Comparison of ENCODE assay signal across 1 cellular context in the genomic region with DNA sequence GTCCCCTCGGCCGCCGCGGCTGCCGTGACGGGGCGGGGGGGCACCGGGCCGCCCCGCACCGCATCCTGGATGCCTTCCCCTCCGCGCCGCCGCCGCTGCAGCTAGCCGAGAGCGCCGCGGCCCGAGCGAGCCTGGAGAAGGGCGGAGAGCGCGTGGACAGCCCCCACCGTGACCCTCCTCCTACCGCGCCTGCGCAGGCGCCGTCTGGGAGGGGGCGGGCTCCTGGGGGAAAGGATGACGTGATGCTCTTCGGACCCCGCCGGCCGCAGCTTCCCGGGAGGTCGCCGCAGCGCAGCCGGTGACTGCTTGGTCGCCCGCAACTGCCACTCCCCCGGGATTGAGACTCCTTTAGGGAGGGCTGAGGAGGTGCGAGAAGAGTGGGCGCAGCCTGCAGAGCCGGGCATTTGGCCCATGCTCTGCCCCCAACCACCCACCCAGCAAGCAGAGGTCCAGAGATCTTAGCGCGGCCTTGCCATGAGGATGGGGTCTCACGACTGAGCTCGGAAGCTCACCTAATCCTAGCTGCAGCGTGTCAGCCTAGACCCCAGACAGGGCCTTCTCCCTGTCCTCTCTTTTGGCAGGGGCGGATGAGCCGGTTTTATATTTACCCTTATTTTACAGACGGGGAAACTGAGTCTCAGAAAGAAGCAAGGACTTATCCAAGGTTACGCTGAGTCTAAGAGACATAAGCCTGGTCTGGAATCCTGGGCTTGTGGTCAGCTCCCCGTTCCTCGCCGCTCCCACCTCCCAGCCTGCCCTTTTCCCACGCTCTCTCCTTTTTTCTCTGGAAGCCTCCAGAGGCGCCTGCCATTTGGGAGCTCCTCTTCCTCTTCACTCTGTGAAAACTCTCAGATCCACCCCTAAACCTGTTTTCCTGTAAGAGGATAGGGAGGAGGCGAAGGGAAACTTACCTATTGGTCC.
TF ChIP-seq lines count a peak whose summit lies in the region.

A gene (minus strand): TSS at position 140 of the 921 bp plus-strand sequence. CDS start 281 bp downstream, outside the sequence.

TF ChIP-seq in HepG2, 621 proteins besides CTCF, POLR2A, EP300 and RAD21 (continued from another document and continues in another):
- TF ChIP-seq, protein P1, sequence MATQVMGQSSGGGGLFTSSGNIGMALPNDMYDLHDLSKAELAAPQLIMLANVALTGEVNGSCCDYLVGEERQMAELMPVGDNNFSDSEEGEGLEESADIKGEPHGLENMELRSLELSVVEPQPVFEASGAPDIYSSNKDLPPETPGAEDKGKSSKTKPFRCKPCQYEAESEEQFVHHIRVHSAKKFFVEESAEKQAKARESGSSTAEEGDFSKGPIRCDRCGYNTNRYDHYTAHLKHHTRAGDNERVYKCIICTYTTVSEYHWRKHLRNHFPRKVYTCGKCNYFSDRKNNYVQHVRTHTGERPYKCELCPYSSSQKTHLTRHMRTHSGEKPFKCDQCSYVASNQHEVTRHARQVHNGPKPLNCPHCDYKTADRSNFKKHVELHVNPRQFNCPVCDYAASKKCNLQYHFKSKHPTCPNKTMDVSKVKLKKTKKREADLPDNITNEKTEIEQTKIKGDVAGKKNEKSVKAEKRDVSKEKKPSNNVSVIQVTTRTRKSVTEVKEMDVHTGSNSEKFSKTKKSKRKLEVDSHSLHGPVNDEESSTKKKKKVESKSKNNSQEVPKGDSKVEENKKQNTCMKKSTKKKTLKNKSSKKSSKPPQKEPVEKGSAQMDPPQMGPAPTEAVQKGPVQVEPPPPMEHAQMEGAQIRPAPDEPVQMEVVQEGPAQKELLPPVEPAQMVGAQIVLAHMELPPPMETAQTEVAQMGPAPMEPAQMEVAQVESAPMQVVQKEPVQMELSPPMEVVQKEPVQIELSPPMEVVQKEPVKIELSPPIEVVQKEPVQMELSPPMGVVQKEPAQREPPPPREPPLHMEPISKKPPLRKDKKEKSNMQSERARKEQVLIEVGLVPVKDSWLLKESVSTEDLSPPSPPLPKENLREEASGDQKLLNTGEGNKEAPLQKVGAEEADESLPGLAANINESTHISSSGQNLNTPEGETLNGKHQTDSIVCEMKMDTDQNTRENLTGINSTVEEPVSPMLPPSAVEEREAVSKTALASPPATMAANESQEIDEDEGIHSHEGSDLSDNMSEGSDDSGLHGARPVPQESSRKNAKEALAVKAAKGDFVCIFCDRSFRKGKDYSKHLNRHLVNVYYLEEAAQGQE (IDR thresholded peaks at IDR 0.05; ENCODE audit: borderline replicate concordance in 1 of 2, low read depth in 1 of 2, low read length in 2 of 2), result no peak; a peak in 1 of 4 replicates
- TF ChIP-seq DNMT1 (CRISPR knock-in tag; IDR thresholded peaks at IDR 0.05) (no peak), SOX13 (IDR thresholded peaks at IDR 0.05) (no peak), SOX13 (CRISPR knock-in tag; conservative IDR thresholded peaks at IDR 0.05 in 1 of 2, IDR thresholded peaks at IDR 0.05 in 1 of 2) (peak in 1 of 2 experiments; percentile 22; a peak in 1 of 4 replicates), ETV5 (CRISPR knock-in tag; IDR thresholded peaks at IDR 0.05; ENCODE audit: borderline replicate concordance) (no peak), MEF2D (CRISPR knock-in tag; IDR thresholded peaks at IDR 0.05) (peak; percentile 58; the same call in 1 of the 2 replicates), ZFP1 (CRISPR knock-in tag; IDR thresholded peaks at IDR 0.05) (no peak; the same call in 1 of the 2 replicates), WIZ (CRISPR knock-in tag; IDR thresholded peaks at IDR 0.05) (no peak), ZC3H13 (CRISPR knock-in tag; IDR thresholded peaks at IDR 0.05) (no peak), KLF16 (CRISPR knock-in tag; IDR thresholded peaks at IDR 0.05) (peak in 1 of 2 experiments; percentile 34; a peak in 2 of 4 replicates), ZKSCAN8 (CRISPR knock-in tag; IDR thresholded peaks at IDR 0.05; ENCODE audit: borderline replicate concordance) (no peak), CEBPG (CRISPR knock-in tag; IDR thresholded peaks at IDR 0.05) (no peak), ZNF607 (CRISPR knock-in tag; IDR thresholded peaks at IDR 0.05; ENCODE audit: borderline replicate concordance) (peak; percentile 36; the same call in 1 of the 2 replicates), SRSF9 (IDR thresholded peaks at IDR 0.05; ENCODE audit: borderline replicate concordance, insufficient read depth, low read depth, low read length, poor library complexity, severe bottlenecking) (no peak), HDAC2 (CRISPR knock-in tag; IDR thresholded peaks at IDR 0.05) (peak; percentile 35; the same call in 1 of the 2 replicates), ASH2L (IDR thresholded peaks at IDR 0.05; ENCODE audit: insufficient read length, low read depth, low read length) (peak; percentile 14), ARNTL (CRISPR knock-in tag; IDR thresholded peaks at IDR 0.05) (no peak), NFKBIZ (CRISPR knock-in tag; IDR thresholded peaks at IDR 0.05) (no peak), TAF15 (IDR thresholded peaks at IDR 0.05; ENCODE audit: low read depth, low read length, poor library complexity, severe bottlenecking) (peak; percentile 36), FIP1L1 (IDR thresholded peaks at IDR 0.05; ENCODE audit: borderline replicate concordance, insufficient read depth, low read depth, low read length) (no peak), GPN1 (CRISPR knock-in tag; IDR thresholded peaks at IDR 0.05; ENCODE audit: borderline replicate concordance) (no peak), SMAD1 (CRISPR knock-in tag; IDR thresholded peaks at IDR 0.05; ENCODE audit: borderline replicate concordance, low read depth) (0 out of 2 replicates have a peak, but pooled peaks have one; percentile 64)
- TF ChIP-seq, protein P2, sequence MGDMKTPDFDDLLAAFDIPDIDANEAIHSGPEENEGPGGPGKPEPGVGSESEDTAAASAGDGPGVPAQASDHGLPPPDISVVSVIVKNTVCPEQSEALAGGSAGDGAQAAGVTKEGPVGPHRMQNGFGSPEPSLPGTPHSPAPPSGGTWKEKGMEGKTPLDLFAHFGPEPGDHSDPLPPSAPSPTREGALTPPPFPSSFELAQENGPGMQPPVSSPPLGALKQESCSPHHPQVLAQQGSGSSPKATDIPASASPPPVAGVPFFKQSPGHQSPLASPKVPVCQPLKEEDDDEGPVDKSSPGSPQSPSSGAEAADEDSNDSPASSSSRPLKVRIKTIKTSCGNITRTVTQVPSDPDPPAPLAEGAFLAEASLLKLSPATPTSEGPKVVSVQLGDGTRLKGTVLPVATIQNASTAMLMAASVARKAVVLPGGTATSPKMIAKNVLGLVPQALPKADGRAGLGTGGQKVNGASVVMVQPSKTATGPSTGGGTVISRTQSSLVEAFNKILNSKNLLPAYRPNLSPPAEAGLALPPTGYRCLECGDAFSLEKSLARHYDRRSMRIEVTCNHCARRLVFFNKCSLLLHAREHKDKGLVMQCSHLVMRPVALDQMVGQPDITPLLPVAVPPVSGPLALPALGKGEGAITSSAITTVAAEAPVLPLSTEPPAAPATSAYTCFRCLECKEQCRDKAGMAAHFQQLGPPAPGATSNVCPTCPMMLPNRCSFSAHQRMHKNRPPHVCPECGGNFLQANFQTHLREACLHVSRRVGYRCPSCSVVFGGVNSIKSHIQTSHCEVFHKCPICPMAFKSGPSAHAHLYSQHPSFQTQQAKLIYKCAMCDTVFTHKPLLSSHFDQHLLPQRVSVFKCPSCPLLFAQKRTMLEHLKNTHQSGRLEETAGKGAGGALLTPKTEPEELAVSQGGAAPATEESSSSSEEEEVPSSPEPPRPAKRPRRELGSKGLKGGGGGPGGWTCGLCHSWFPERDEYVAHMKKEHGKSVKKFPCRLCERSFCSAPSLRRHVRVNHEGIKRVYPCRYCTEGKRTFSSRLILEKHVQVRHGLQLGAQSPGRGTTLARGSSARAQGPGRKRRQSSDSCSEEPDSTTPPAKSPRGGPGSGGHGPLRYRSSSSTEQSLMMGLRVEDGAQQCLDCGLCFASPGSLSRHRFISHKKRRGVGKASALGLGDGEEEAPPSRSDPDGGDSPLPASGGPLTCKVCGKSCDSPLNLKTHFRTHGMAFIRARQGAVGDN (CRISPR knock-in tag; IDR thresholded peaks at IDR 0.05), result peak; percentile 85
- TF ChIP-seq, protein P3, sequence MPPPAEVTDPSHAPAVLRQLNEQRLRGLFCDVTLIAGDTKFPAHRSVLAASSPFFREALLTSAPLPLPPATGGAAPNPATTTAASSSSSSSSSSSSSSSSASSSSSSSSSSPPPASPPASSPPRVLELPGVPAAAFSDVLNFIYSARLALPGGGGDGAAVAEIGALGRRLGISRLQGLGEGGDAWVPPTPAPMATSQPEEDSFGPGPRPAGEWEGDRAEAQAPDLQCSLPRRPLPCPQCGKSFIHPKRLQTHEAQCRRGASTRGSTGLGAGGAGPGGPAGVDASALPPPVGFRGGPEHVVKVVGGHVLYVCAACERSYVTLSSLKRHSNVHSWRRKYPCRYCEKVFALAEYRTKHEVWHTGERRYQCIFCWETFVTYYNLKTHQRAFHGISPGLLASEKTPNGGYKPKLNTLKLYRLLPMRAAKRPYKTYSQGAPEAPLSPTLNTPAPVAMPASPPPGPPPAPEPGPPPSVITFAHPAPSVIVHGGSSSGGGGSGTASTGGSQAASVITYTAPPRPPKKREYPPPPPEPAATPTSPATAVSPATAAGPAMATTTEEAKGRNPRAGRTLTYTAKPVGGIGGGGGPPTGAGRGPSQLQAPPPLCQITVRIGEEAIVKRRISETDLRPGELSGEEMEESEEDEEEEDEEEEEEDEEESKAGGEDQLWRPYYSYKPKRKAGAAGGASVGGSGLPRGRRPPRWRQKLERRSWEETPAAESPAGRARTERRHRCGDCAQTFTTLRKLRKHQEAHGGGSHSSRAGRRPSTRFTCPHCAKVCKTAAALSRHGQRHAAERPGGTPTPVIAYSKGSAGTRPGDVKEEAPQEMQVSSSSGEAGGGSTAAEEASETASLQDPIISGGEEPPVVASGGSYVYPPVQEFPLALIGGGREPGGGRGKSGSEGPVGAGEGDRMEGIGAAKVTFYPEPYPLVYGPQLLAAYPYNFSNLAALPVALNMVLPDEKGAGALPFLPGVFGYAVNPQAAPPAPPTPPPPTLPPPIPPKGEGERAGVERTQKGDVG (CRISPR knock-in tag; IDR thresholded peaks at IDR 0.05; ENCODE audit: borderline replicate concordance), result no peak; the same call in 1 of the 2 replicates
- TF ChIP-seq, protein P4, sequence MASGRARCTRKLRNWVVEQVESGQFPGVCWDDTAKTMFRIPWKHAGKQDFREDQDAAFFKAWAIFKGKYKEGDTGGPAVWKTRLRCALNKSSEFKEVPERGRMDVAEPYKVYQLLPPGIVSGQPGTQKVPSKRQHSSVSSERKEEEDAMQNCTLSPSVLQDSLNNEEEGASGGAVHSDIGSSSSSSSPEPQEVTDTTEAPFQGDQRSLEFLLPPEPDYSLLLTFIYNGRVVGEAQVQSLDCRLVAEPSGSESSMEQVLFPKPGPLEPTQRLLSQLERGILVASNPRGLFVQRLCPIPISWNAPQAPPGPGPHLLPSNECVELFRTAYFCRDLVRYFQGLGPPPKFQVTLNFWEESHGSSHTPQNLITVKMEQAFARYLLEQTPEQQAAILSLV (CRISPR knock-in tag; IDR thresholded peaks at IDR 0.05; ENCODE audit: borderline replicate concordance), result no peak
- TF ChIP-seq, protein P5, sequence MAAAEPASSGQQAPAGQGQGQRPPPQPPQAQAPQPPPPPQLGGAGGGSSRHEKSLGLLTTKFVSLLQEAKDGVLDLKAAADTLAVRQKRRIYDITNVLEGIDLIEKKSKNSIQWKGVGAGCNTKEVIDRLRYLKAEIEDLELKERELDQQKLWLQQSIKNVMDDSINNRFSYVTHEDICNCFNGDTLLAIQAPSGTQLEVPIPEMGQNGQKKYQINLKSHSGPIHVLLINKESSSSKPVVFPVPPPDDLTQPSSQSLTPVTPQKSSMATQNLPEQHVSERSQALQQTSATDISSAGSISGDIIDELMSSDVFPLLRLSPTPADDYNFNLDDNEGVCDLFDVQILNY (CRISPR knock-in tag; conservative IDR thresholded peaks at IDR 0.05), result no peak
- TF ChIP-seq, protein P6, sequence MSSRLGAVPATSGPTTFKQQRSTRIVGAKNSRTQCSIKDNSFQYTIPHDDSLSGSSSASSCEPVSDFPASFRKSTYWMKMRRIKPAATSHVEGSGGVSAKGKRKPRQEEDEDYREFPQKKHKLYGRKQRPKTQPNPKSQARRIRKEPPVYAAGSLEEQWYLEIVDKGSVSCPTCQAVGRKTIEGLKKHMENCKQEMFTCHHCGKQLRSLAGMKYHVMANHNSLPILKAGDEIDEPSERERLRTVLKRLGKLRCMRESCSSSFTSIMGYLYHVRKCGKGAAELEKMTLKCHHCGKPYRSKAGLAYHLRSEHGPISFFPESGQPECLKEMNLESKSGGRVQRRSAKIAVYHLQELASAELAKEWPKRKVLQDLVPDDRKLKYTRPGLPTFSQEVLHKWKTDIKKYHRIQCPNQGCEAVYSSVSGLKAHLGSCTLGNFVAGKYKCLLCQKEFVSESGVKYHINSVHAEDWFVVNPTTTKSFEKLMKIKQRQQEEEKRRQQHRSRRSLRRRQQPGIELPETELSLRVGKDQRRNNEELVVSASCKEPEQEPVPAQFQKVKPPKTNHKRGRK (CRISPR knock-in tag; IDR thresholded peaks at IDR 0.05), result no peak
- TF ChIP-seq, protein P7, sequence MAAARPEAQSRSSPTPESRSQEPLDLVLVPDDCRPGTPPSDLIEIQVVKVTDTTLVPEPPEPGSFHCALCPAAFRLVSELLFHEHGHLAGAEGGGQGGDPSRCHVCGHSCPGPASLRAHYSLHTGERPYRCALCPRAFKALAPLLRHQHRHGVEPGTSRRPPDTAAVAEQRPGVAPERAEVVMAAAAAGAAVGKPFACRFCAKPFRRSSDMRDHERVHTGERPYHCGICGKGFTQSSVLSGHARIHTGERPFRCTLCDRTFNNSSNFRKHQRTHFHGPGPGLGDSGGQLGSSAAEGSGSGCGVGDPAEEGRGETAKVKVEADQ (CRISPR knock-in tag; IDR thresholded peaks at IDR 0.05; ENCODE audit: borderline replicate concordance), result no peak
- TF ChIP-seq, protein P8, sequence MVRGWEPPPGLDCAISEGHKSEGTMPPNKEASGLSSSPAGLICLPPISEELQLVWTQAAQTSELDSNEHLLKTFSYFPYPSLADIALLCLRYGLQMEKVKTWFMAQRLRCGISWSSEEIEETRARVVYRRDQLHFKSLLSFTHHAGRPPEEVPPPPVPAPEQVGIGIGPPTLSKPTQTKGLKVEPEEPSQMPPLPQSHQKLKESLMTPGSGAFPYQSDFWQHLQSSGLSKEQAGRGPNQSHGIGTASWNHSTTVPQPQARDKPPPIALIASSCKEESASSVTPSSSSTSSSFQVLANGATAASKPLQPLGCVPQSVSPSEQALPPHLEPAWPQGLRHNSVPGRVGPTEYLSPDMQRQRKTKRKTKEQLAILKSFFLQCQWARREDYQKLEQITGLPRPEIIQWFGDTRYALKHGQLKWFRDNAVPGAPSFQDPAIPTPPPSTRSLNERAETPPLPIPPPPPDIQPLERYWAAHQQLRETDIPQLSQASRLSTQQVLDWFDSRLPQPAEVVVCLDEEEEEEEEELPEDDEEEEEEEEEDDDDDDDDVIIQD (CRISPR knock-in tag; IDR thresholded peaks at IDR 0.05; ENCODE audit: low read depth), result no peak
- TF ChIP-seq, protein P9, sequence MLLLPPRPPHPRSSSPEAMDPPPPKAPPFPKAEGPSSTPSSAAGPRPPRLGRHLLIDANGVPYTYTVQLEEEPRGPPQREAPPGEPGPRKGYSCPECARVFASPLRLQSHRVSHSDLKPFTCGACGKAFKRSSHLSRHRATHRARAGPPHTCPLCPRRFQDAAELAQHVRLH (CRISPR knock-in tag; IDR thresholded peaks at IDR 0.05; ENCODE audit: borderline replicate concordance, low read depth), result 0 out of 2 replicates have a peak, but pooled peaks have one; percentile 23
